41 cellular contexts compared by ENCODE assay signal in the genomic region with DNA sequence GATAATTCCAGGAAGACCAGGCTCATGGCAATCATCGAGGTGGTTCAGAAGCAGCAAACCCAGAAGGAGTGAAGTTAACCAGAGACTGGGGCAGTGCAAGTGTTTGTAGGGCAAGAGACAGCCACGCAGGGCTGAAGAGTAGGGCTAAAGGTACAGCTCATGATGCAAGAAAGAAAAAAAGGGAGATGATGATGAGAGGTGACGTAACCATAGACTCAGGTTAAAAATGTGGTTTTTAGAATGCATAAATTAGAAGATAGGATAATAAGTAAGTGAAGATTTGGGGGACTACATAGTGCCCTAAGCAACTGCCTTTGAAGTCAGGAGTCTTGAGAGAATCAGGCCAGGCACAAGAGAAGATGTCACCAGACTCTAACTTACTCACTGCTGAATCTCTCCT. TPM values are rescaled to one million over a fixed set of nuclear protein-coding genes. Genes with fewer than 3 reads are reported as not detected.
"Had no signal": no experiment of that assay in that cellular context is flagged by ENCODE, and none has a peak within 500 bp of the region (broad histone marks: within the 10 kb centered on the region; RNA-seq: fewer than 3 reads in every experiment).

No MANE protein-coding gene starts in this region.

- H3K27ac Mint-ChIP-seq: activated B cell treated with CpG ODN at 0.5 μM for 24 hours; activated CD4-positive, alpha-beta memory T cell treated with anti-CD3 and anti-CD28 coated beads for 36 hours; activated CD4-positive, alpha-beta T cell treated with anti-CD3 and anti-CD28 coated beads, Interleukin-2, amount 10 ng/mL, durations not matched to agents 24 days and 14 days; activated CD8-positive, alpha-beta T cell treated with anti-CD3 and anti-CD28 coated beads for 36 hours; activated naive CD4-positive, alpha-beta T cell treated with anti-CD3 and anti-CD28 coated beads, Interleukin-2, amount 10 ng/mL, durations not matched to agents 7 days and 5 days; activated naive CD4-positive, alpha-beta T cell treated with anti-CD3 and anti-CD28 coated beads, Interleukin-2, amount 50 U/mL, for 24 hours; activated naive CD8-positive, alpha-beta T cell; activated naive CD8-positive, alpha-beta T cell treated with anti-CD3 and anti-CD28 coated beads, Interleukin-2, amount 10 ng/mL, durations not matched to agents 7 days and 5 days; activated naive CD8-positive, alpha-beta T cell treated with anti-CD3 and anti-CD28 coated beads, Interleukin-2, amount 50 U/mL, for 24 hours; activated T-cell treated with anti-CD3 and anti-CD28 coated beads, Interleukin-2, amount 50 U/mL, for 72 hours; activated T-helper 2 cell treated with anti-CD3 and anti-CD28 coated beads, Interferon-gamma antibody, Interleukin-2, Interleukin-4, amounts not matched to agents 10 μg/mL and 5 μg/mL and 100 μg/mL, durations not matched to agents 14 hours and 24 hours and 36 hours; brain; T-helper 1 cell treated with Interleukin-12 subunit alpha and Interleukin-12 subunit beta and Interleukin-4 antibody, amounts not matched to agents 30 μg/mL and 1 μg/mL, for 36 hours; T-helper 2 cell treated with Interferon-gamma antibody and Interleukin-4, amounts not matched to agents 5 μg/mL and 100 μg/mL, for 36 hours had no signal

- H3K36me3 ChIP-seq: ascending aorta, cardiac muscle cell had no signal

- ATAC-seq: activated CD8-positive, alpha-beta T cell treated with anti-CD3 and anti-CD28 coated beads for 36 hours; activated naive CD8-positive, alpha-beta T cell treated with anti-CD3 and anti-CD28 coated beads, Interleukin-2, amount 50 U/mL, for 24 hours; activated T-cell treated with anti-CD3 and anti-CD28 coated beads, Interleukin-2, amount 50 U/mL, for 4 hours; activated T-cell treated with anti-CD3 and anti-CD28 coated beads, Interleukin-2, amount 50 U/mL, for 72 hours had no signal

- H3K4me1 ChIP-seq: ascending aorta had no signal

- H3K4me3 Mint-ChIP-seq: activated B cell treated with CpG ODN at 0.5 μM for 24 hours; activated CD4-positive, alpha-beta memory T cell treated with anti-CD3 and anti-CD28 coated beads for 36 hours; activated CD4-positive, alpha-beta T cell treated with anti-CD3 and anti-CD28 coated beads, Interleukin-2, amount 10 ng/mL, durations not matched to agents 24 days and 14 days; activated CD8-positive, alpha-beta T cell treated with anti-CD3 and anti-CD28 coated beads for 36 hours; activated naive CD4-positive, alpha-beta T cell treated with anti-CD3 and anti-CD28 coated beads, Interleukin-2, amount 10 ng/mL, durations not matched to agents 7 days and 5 days; activated naive CD4-positive, alpha-beta T cell treated with anti-CD3 and anti-CD28 coated beads, Interleukin-2, amount 50 U/mL, for 24 hours; activated naive CD8-positive, alpha-beta T cell; activated naive CD8-positive, alpha-beta T cell treated with anti-CD3 and anti-CD28 coated beads, Interleukin-2, amount 10 ng/mL, durations not matched to agents 7 days and 5 days; activated naive CD8-positive, alpha-beta T cell treated with anti-CD3 and anti-CD28 coated beads, Interleukin-2, amount 50 U/mL, for 24 hours; activated T-cell treated with anti-CD3 and anti-CD28 coated beads, Interleukin-2, amount 50 U/mL, for 4 hours; activated T-cell treated with anti-CD3 and anti-CD28 coated beads, Interleukin-2, amount 50 U/mL, for 72 hours; brain; central memory CD8-positive, alpha-beta T cell; T-helper 1 cell treated with Interleukin-12 subunit alpha and Interleukin-12 subunit beta and Interleukin-4 antibody, amounts not matched to agents 30 μg/mL and 1 μg/mL, for 36 hours; T-helper 2 cell treated with Interferon-gamma antibody and Interleukin-4, amounts not matched to agents 5 μg/mL and 100 μg/mL, for 36 hours had no signal

- FAIRE-seq: bronchial epithelial cell, TTC549 had no signal

- H3K27ac ChIP-seq: ascending aorta, cardiac muscle cell, VCaP had no signal

- H3K27me3 ChIP-seq: ascending aorta, cardiac muscle cell had no signal

- H3K27me3 Mint-ChIP-seq: activated CD4-positive, alpha-beta T cell treated with anti-CD3 and anti-CD28 coated beads, Interleukin-2, amount 10 ng/mL, durations not matched to agents 24 days and 14 days; activated naive CD4-positive, alpha-beta T cell treated with anti-CD3 and anti-CD28 coated beads, Interleukin-2, amount 10 ng/mL, durations not matched to agents 7 days and 5 days had no signal

- H3K36me3 Mint-ChIP-seq: activated CD4-positive, alpha-beta memory T cell treated with anti-CD3 and anti-CD28 coated beads for 36 hours; activated naive CD4-positive, alpha-beta T cell treated with anti-CD3 and anti-CD28 coated beads, Interleukin-2, amount 10 ng/mL, durations not matched to agents 7 days and 5 days; activated naive CD4-positive, alpha-beta T cell treated with anti-CD3 and anti-CD28 coated beads, Interleukin-2, amount 50 U/mL, for 24 hours; activated naive CD8-positive, alpha-beta T cell; activated naive CD8-positive, alpha-beta T cell treated with anti-CD3 and anti-CD28 coated beads, Interleukin-2, amount 10 ng/mL, durations not matched to agents 7 days and 5 days; brain had no signal

- H3K9me3 ChIP-seq: ascending aorta had no signal

- DNase-seq: activated B cell treated with CpG ODN at 0.5 μM for 24 hours; activated CD4-positive, alpha-beta memory T cell treated with anti-CD3 and anti-CD28 coated beads for 36 hours; activated CD4-positive, alpha-beta T cell treated with anti-CD3 and anti-CD28 coated beads for 4 hours; activated CD4-positive, alpha-beta T cell treated with anti-CD3 and anti-CD28 coated beads, Interleukin-2, amount 10 ng/mL, durations not matched to agents 24 days and 14 days; activated CD4-positive, alpha-beta T cell treated with anti-CD3 and anti-CD28 coated beads, Interleukin-2, amount 50 U/mL, for 1 hour; activated CD4-positive, alpha-beta T cell treated with anti-CD3 and anti-CD28 coated beads, Interleukin-2, amount 50 U/mL, for 4 hours; activated CD4-positive, CD25-positive, alpha-beta regulatory T cell treated with anti-CD3 and anti-CD28 coated beads, Interleukin-2, amount 50 U/mL, for 72 hours; activated CD8-positive, alpha-beta memory T cell treated with anti-CD3 and anti-CD28 coated beads, Interleukin-2, amount 50 U/mL, for 4 hours; activated CD8-positive, alpha-beta T cell treated with anti-CD3 and anti-CD28 coated beads for 36 hours; activated effector memory CD4-positive, alpha-beta T cell treated with Interleukin-2 at 50 U/mL for 16 hours; activated gamma-delta T cell; activated naive CD4-positive, alpha-beta T cell treated with anti-CD3 and anti-CD28 coated beads, Interleukin-2, amount 10 ng/mL, durations not matched to agents 7 days and 5 days; activated naive CD4-positive, alpha-beta T cell treated with Interleukin-2 at 50 U/mL for 16 hours; activated naive CD8-positive, alpha-beta T cell treated with anti-CD3 and anti-CD28 coated beads, Interleukin-2, amount 10 ng/mL, durations not matched to agents 7 days and 5 days; activated naive CD8-positive, alpha-beta T cell treated with anti-CD3 and anti-CD28 coated beads, Interleukin-2, amount 50 U/mL, for 24 hours; activated T-cell treated with anti-CD3 and anti-CD28 coated beads for 4 hours; activated T-cell treated with anti-CD3 and anti-CD28 coated beads, Interleukin-2, amount 50 U/mL, for 1 hour; activated T-cell treated with anti-CD3 and anti-CD28 coated beads, Interleukin-2, amount 50 U/mL, for 4 hours; activated T-cell treated with anti-CD3 and anti-CD28 coated beads, Interleukin-2, amount 50 U/mL, for 72 hours; amygdala; anterior cingulate cortex; caudate nucleus; cerebellar nuclear complex; T-helper 1 cell; T-helper 2 cell; T-helper 9 cell had no signal

- H3K9me3 Mint-ChIP-seq: activated B cell treated with CpG ODN at 0.5 μM for 24 hours; activated CD4-positive, alpha-beta memory T cell treated with anti-CD3 and anti-CD28 coated beads for 36 hours; activated CD4-positive, alpha-beta T cell treated with anti-CD3 and anti-CD28 coated beads, Interleukin-2, amount 10 ng/mL, durations not matched to agents 24 days and 14 days; activated CD8-positive, alpha-beta T cell treated with anti-CD3 and anti-CD28 coated beads for 36 hours; activated naive CD4-positive, alpha-beta T cell treated with anti-CD3 and anti-CD28 coated beads, Interleukin-2, amount 10 ng/mL, durations not matched to agents 7 days and 5 days; activated naive CD4-positive, alpha-beta T cell treated with anti-CD3 and anti-CD28 coated beads, Interleukin-2, amount 50 U/mL, for 24 hours; activated naive CD8-positive, alpha-beta T cell treated with anti-CD3 and anti-CD28 coated beads, Interleukin-2, amount 10 ng/mL, durations not matched to agents 7 days and 5 days; activated naive CD8-positive, alpha-beta T cell treated with anti-CD3 and anti-CD28 coated beads, Interleukin-2, amount 50 U/mL, for 24 hours; activated T-cell treated with anti-CD3 and anti-CD28 coated beads, Interleukin-2, amount 50 U/mL, for 4 hours; activated T-cell treated with anti-CD3 and anti-CD28 coated beads, Interleukin-2, amount 50 U/mL, for 72 hours; activated T-helper 2 cell treated with anti-CD3 and anti-CD28 coated beads, Interferon-gamma antibody, Interleukin-2, Interleukin-4, amounts not matched to agents 10 μg/mL and 5 μg/mL and 100 μg/mL, durations not matched to agents 14 hours and 24 hours and 36 hours; central memory CD8-positive, alpha-beta T cell; T-helper 1 cell treated with Interleukin-12 subunit alpha and Interleukin-12 subunit beta and Interleukin-4 antibody, amounts not matched to agents 30 μg/mL and 1 μg/mL, for 36 hours; T-helper 2 cell treated with Interferon-gamma antibody and Interleukin-4, amounts not matched to agents 5 μg/mL and 100 μg/mL, for 36 hours had no signal

- H3K4me1 Mint-ChIP-seq: activated B cell treated with CpG ODN at 0.5 μM for 24 hours; activated CD4-positive, alpha-beta T cell treated with anti-CD3 and anti-CD28 coated beads, Interleukin-2, amount 10 ng/mL, durations not matched to agents 24 days and 14 days; activated naive CD4-positive, alpha-beta T cell treated with anti-CD3 and anti-CD28 coated beads, Interleukin-2, amount 10 ng/mL, durations not matched to agents 7 days and 5 days; activated naive CD4-positive, alpha-beta T cell treated with anti-CD3 and anti-CD28 coated beads, Interleukin-2, amount 50 U/mL, for 24 hours; activated naive CD8-positive, alpha-beta T cell treated with anti-CD3 and anti-CD28 coated beads, Interleukin-2, amount 10 ng/mL, durations not matched to agents 7 days and 5 days; activated naive CD8-positive, alpha-beta T cell treated with anti-CD3 and anti-CD28 coated beads, Interleukin-2, amount 50 U/mL, for 24 hours; brain; central memory CD8-positive, alpha-beta T cell had no signal

- H3K4me3 ChIP-seq: ascending aorta, cardiac muscle cell had no signal

RNA-seq across cellular contexts. Expression of gene LCE7A, which starts 0.3 kb away (rescaled TPM):
- total RNA-seq: activated B cell treated with CpG ODN at 0.5 μM for 24 hours; activated CD4-positive, alpha-beta memory T cell treated with anti-CD3 and anti-CD28 coated beads for 36 hours; activated CD4-positive, alpha-beta T cell treated with anti-CD3 and anti-CD28 coated beads, Interleukin-2, amount 10 ng/mL, durations not matched to agents 24 days and 14 days; activated CD8-positive, alpha-beta memory T cell treated with anti-CD3 and anti-CD28 coated beads for 36 hours; activated CD8-positive, alpha-beta T cell treated with anti-CD3 and anti-CD28 coated beads for 36 hours; activated naive CD8-positive, alpha-beta T cell treated with anti-CD3 and anti-CD28 coated beads, Interleukin-2, amount 10 ng/mL, durations not matched to agents 7 days and 5 days; activated T-cell treated with anti-CD3 and anti-CD28 coated beads, Interleukin-2, amount 50 U/mL, for 4 hours; activated T-cell treated with anti-CD3 and anti-CD28 coated beads, Interleukin-2, amount 50 U/mL, for 72 hours; activated T-helper 2 cell treated with anti-CD3 and anti-CD28 coated beads, Interferon-gamma antibody, Interleukin-2, Interleukin-4, amounts not matched to agents 10 μg/mL and 5 μg/mL and 100 μg/mL, durations not matched to agents 14 hours and 24 hours and 36 hours; ascending aorta; bronchial epithelial cell; cardiac muscle cell; chondrocyte had no signal
- polyA plus RNA-seq: adipose tissue, cardiac muscle cell had no signal

RNA-seq across cellular contexts. Expression of gene LCE6A, which starts 17.5 kb away (rescaled TPM):
- total RNA-seq: activated B cell treated with CpG ODN at 0.5 μM for 24 hours; activated CD4-positive, alpha-beta memory T cell treated with anti-CD3 and anti-CD28 coated beads for 36 hours; activated CD4-positive, alpha-beta T cell treated with anti-CD3 and anti-CD28 coated beads, Interleukin-2, amount 10 ng/mL, durations not matched to agents 24 days and 14 days; activated CD8-positive, alpha-beta memory T cell treated with anti-CD3 and anti-CD28 coated beads for 36 hours; activated CD8-positive, alpha-beta T cell treated with anti-CD3 and anti-CD28 coated beads for 36 hours; activated naive CD8-positive, alpha-beta T cell treated with anti-CD3 and anti-CD28 coated beads, Interleukin-2, amount 10 ng/mL, durations not matched to agents 7 days and 5 days; activated T-cell treated with anti-CD3 and anti-CD28 coated beads, Interleukin-2, amount 50 U/mL, for 4 hours; activated T-cell treated with anti-CD3 and anti-CD28 coated beads, Interleukin-2, amount 50 U/mL, for 72 hours; activated T-helper 2 cell treated with anti-CD3 and anti-CD28 coated beads, Interferon-gamma antibody, Interleukin-2, Interleukin-4, amounts not matched to agents 10 μg/mL and 5 μg/mL and 100 μg/mL, durations not matched to agents 14 hours and 24 hours and 36 hours; ascending aorta; bronchial epithelial cell; cardiac muscle cell; chondrocyte had no signal
- polyA plus RNA-seq: adipose tissue, cardiac muscle cell had no signal

RNA-seq across cellular contexts. Expression of gene SMCP, which starts 18.0 kb away (rescaled TPM):
- total RNA-seq: activated B cell treated with CpG ODN at 0.5 μM for 24 hours; activated CD4-positive, alpha-beta memory T cell treated with anti-CD3 and anti-CD28 coated beads for 36 hours; activated CD4-positive, alpha-beta T cell treated with anti-CD3 and anti-CD28 coated beads, Interleukin-2, amount 10 ng/mL, durations not matched to agents 24 days and 14 days; activated CD8-positive, alpha-beta memory T cell treated with anti-CD3 and anti-CD28 coated beads for 36 hours; activated CD8-positive, alpha-beta T cell treated with anti-CD3 and anti-CD28 coated beads for 36 hours; activated naive CD8-positive, alpha-beta T cell treated with anti-CD3 and anti-CD28 coated beads, Interleukin-2, amount 10 ng/mL, durations not matched to agents 7 days and 5 days; activated T-cell treated with anti-CD3 and anti-CD28 coated beads, Interleukin-2, amount 50 U/mL, for 4 hours; activated T-cell treated with anti-CD3 and anti-CD28 coated beads, Interleukin-2, amount 50 U/mL, for 72 hours; activated T-helper 2 cell treated with anti-CD3 and anti-CD28 coated beads, Interferon-gamma antibody, Interleukin-2, Interleukin-4, amounts not matched to agents 10 μg/mL and 5 μg/mL and 100 μg/mL, durations not matched to agents 14 hours and 24 hours and 36 hours; ascending aorta; bronchial epithelial cell; cardiac muscle cell; chondrocyte had no signal
- polyA plus RNA-seq: adipose tissue, cardiac muscle cell had no signal

RNA-seq across cellular contexts. Expression of gene LCE1A, which starts 32.9 kb away (rescaled TPM):
- total RNA-seq: activated B cell treated with CpG ODN at 0.5 μM for 24 hours; activated CD4-positive, alpha-beta memory T cell treated with anti-CD3 and anti-CD28 coated beads for 36 hours; activated CD4-positive, alpha-beta T cell treated with anti-CD3 and anti-CD28 coated beads, Interleukin-2, amount 10 ng/mL, durations not matched to agents 24 days and 14 days; activated CD8-positive, alpha-beta memory T cell treated with anti-CD3 and anti-CD28 coated beads for 36 hours; activated CD8-positive, alpha-beta T cell treated with anti-CD3 and anti-CD28 coated beads for 36 hours; activated naive CD8-positive, alpha-beta T cell treated with anti-CD3 and anti-CD28 coated beads, Interleukin-2, amount 10 ng/mL, durations not matched to agents 7 days and 5 days; activated T-cell treated with anti-CD3 and anti-CD28 coated beads, Interleukin-2, amount 50 U/mL, for 4 hours; activated T-cell treated with anti-CD3 and anti-CD28 coated beads, Interleukin-2, amount 50 U/mL, for 72 hours; activated T-helper 2 cell treated with anti-CD3 and anti-CD28 coated beads, Interferon-gamma antibody, Interleukin-2, Interleukin-4, amounts not matched to agents 10 μg/mL and 5 μg/mL and 100 μg/mL, durations not matched to agents 14 hours and 24 hours and 36 hours; ascending aorta; bronchial epithelial cell; cardiac muscle cell; chondrocyte had no signal
- polyA plus RNA-seq: adipose tissue, cardiac muscle cell had no signal

RNA-seq across cellular contexts. Expression of gene IVL, which starts 48.2 kb away (rescaled TPM):
- total RNA-seq: activated B cell treated with CpG ODN at 0.5 μM for 24 hours; activated CD4-positive, alpha-beta memory T cell treated with anti-CD3 and anti-CD28 coated beads for 36 hours; activated CD4-positive, alpha-beta T cell treated with anti-CD3 and anti-CD28 coated beads, Interleukin-2, amount 10 ng/mL, durations not matched to agents 24 days and 14 days; activated CD8-positive, alpha-beta memory T cell treated with anti-CD3 and anti-CD28 coated beads for 36 hours; activated CD8-positive, alpha-beta T cell treated with anti-CD3 and anti-CD28 coated beads for 36 hours; activated naive CD8-positive, alpha-beta T cell treated with anti-CD3 and anti-CD28 coated beads, Interleukin-2, amount 10 ng/mL, durations not matched to agents 7 days and 5 days; activated T-cell treated with anti-CD3 and anti-CD28 coated beads, Interleukin-2, amount 50 U/mL, for 4 hours; activated T-cell treated with anti-CD3 and anti-CD28 coated beads, Interleukin-2, amount 50 U/mL, for 72 hours; activated T-helper 2 cell treated with anti-CD3 and anti-CD28 coated beads, Interferon-gamma antibody, Interleukin-2, Interleukin-4, amounts not matched to agents 10 μg/mL and 5 μg/mL and 100 μg/mL, durations not matched to agents 14 hours and 24 hours and 36 hours; ascending aorta; cardiac muscle cell; chondrocyte had no signal
- polyA plus RNA-seq: cardiac muscle cell had no signal
